Comparison of ENCODE assay signal across 32 cellular contexts in the genomic region with DNA sequence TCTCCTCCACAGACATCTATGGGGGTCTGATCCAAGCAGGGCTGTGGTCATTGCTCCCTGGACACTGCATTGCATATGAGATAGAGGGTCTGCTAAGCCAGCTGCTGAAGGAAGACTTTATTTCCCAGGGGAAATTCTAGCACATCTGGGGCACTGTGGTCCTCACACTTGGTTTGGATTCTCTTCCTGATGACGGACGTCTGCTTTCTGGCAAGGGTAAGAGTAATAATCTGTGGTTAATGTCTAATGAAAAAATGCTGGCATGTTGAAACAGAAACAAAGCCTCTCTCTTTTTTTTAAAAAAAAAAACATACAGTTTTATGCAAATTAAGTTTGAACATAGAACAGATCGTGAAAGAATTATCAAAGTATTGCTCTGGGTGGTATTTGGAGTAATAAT.
"Had no signal": no experiment of that assay in that cellular context is flagged by ENCODE, and none has a peak within 500 bp of the region (broad histone marks: within the 10 kb centered on the region; RNA-seq: fewer than 3 reads in every experiment).

No MANE protein-coding gene starts in this region.

- H3K36me3 Mint-ChIP-seq: activated CD8-positive, alpha-beta memory T cell treated with anti-CD3 and anti-CD28 coated beads, Interleukin-2, amount 10 ng/mL, durations not matched to agents 7 days and 5 days had no signal

- H3K27me3 Mint-ChIP-seq: activated B cell treated with CpG ODN at 0.5 μM for 24 hours; activated CD4-positive, alpha-beta memory T cell treated with anti-CD3 and anti-CD28 coated beads for 36 hours; activated CD4-positive, alpha-beta T cell treated with anti-CD3 and anti-CD28 coated beads, Interleukin-2, amount 10 ng/mL, durations not matched to agents 24 days and 14 days; activated CD8-positive, alpha-beta memory T cell treated with anti-CD3 and anti-CD28 coated beads, Interleukin-2, amount 10 ng/mL, durations not matched to agents 7 days and 5 days; activated naive CD4-positive, alpha-beta T cell treated with anti-CD3 and anti-CD28 coated beads, Interleukin-2, amount 10 ng/mL, durations not matched to agents 7 days and 5 days; activated naive CD8-positive, alpha-beta T cell treated with anti-CD3 and anti-CD28 coated beads, Interleukin-2, amount 10 ng/mL, durations not matched to agents 7 days and 5 days; effector memory CD8-positive, alpha-beta T cell; T-helper 17 cell had no signal

- H3K9me3 ChIP-seq: body of pancreas, esophagus squamous epithelium, gastrocnemius medialis had no signal

- H3K27ac Mint-ChIP-seq: activated B cell treated with CpG ODN at 0.5 μM for 24 hours; activated CD4-positive, alpha-beta memory T cell treated with anti-CD3 and anti-CD28 coated beads for 36 hours; activated CD4-positive, alpha-beta T cell treated with anti-CD3 and anti-CD28 coated beads, Interleukin-2, amount 10 ng/mL, durations not matched to agents 24 days and 14 days; activated CD8-positive, alpha-beta memory T cell treated with anti-CD3 and anti-CD28 coated beads, Interleukin-2, amount 10 ng/mL, durations not matched to agents 7 days and 5 days; activated CD8-positive, alpha-beta T cell treated with anti-CD3 and anti-CD28 coated beads, Interleukin-2, amount 10 ng/mL, durations not matched to agents 7 days and 5 days; activated naive CD4-positive, alpha-beta T cell treated with anti-CD3 and anti-CD28 coated beads, Interleukin-2, amount 10 ng/mL, durations not matched to agents 7 days and 5 days; activated naive CD4-positive, alpha-beta T cell treated with anti-CD3 and anti-CD28 coated beads, Interleukin-2, amount 50 U/mL, for 72 hours; activated naive CD8-positive, alpha-beta T cell treated with anti-CD3 and anti-CD28 coated beads, Interleukin-2, amount 10 ng/mL, durations not matched to agents 7 days and 5 days; activated T-cell treated with anti-CD3 and anti-CD28 coated beads, Interleukin-2, amount 50 U/mL, for 72 hours; effector memory CD8-positive, alpha-beta T cell; T-helper 17 cell; T-helper 2 cell treated with Interferon-gamma antibody and Interleukin-4, amounts not matched to agents 5 μg/mL and 100 μg/mL, for 36 hours had no signal

- H3K4me1 Mint-ChIP-seq: activated B cell treated with CpG ODN at 0.5 μM for 24 hours; activated CD4-positive, alpha-beta T cell treated with anti-CD3 and anti-CD28 coated beads, Interleukin-2, amount 10 ng/mL, durations not matched to agents 24 days and 14 days; activated CD8-positive, alpha-beta memory T cell treated with anti-CD3 and anti-CD28 coated beads, Interleukin-2, amount 10 ng/mL, durations not matched to agents 7 days and 5 days; activated naive CD4-positive, alpha-beta T cell treated with anti-CD3 and anti-CD28 coated beads, Interleukin-2, amount 10 ng/mL, durations not matched to agents 7 days and 5 days; T-helper 17 cell had no signal

- H3K4me3 Mint-ChIP-seq: activated B cell treated with CpG ODN at 0.5 μM for 24 hours; activated CD4-positive, alpha-beta memory T cell treated with anti-CD3 and anti-CD28 coated beads for 36 hours; activated CD4-positive, alpha-beta T cell treated with anti-CD3 and anti-CD28 coated beads, Interleukin-2, amount 10 ng/mL, durations not matched to agents 24 days and 14 days; activated CD8-positive, alpha-beta memory T cell treated with anti-CD3 and anti-CD28 coated beads, Interleukin-2, amount 10 ng/mL, durations not matched to agents 7 days and 5 days; activated CD8-positive, alpha-beta T cell treated with anti-CD3 and anti-CD28 coated beads, Interleukin-2, amount 10 ng/mL, durations not matched to agents 7 days and 5 days; activated naive CD4-positive, alpha-beta T cell treated with anti-CD3 and anti-CD28 coated beads, Interleukin-2, amount 10 ng/mL, durations not matched to agents 7 days and 5 days; activated naive CD8-positive, alpha-beta T cell treated with anti-CD3 and anti-CD28 coated beads, Interleukin-2, amount 10 ng/mL, durations not matched to agents 7 days and 5 days; activated T-cell treated with anti-CD3 and anti-CD28 coated beads, Interleukin-2, amount 50 U/mL, for 72 hours; effector memory CD8-positive, alpha-beta T cell; T-helper 17 cell; T-helper 2 cell treated with Interferon-gamma antibody and Interleukin-4, amounts not matched to agents 5 μg/mL and 100 μg/mL, for 36 hours had no signal

- H3K36me3 ChIP-seq: gastrocnemius medialis, WERI-Rb-1 had no signal

- H3K4me1 ChIP-seq: body of pancreas, esophagus squamous epithelium, gastrocnemius medialis, heart left ventricle had no signal

- H3K27me3 ChIP-seq: body of pancreas, esophagus squamous epithelium, gastrocnemius medialis, heart left ventricle had no signal

- H3K27ac ChIP-seq: body of pancreas, esophagus squamous epithelium, gastrocnemius medialis, heart left ventricle, WERI-Rb-1 had no signal

- FAIRE-seq: colon had no signal

- H3K9me3 Mint-ChIP-seq: activated B cell treated with CpG ODN at 0.5 μM for 24 hours; activated CD4-positive, alpha-beta memory T cell treated with anti-CD3 and anti-CD28 coated beads for 36 hours; activated CD4-positive, alpha-beta T cell treated with anti-CD3 and anti-CD28 coated beads, Interleukin-2, amount 10 ng/mL, durations not matched to agents 24 days and 14 days; effector memory CD8-positive, alpha-beta T cell; T-helper 2 cell treated with Interferon-gamma antibody and Interleukin-4, amounts not matched to agents 5 μg/mL and 100 μg/mL, for 36 hours had no signal

- DNase-seq: activated B cell treated with CpG ODN at 0.5 μM for 24 hours; activated CD4-positive, alpha-beta memory T cell treated with anti-CD3 and anti-CD28 coated beads for 36 hours; activated CD4-positive, alpha-beta T cell treated with anti-CD3 and anti-CD28 coated beads, Interleukin-2, amount 10 ng/mL, durations not matched to agents 24 days and 14 days; activated CD8-positive, alpha-beta memory T cell treated with anti-CD3 and anti-CD28 coated beads, Interleukin-2, amount 10 ng/mL, durations not matched to agents 7 days and 5 days; activated CD8-positive, alpha-beta memory T cell treated with anti-CD3 and anti-CD28 coated beads, Interleukin-2, amount 50 U/mL, for 4 hours; activated CD8-positive, alpha-beta T cell treated with anti-CD3 and anti-CD28 coated beads, Interleukin-2, amount 10 ng/mL, durations not matched to agents 7 days and 5 days; activated gamma-delta T cell; activated naive CD4-positive, alpha-beta T cell; activated naive CD4-positive, alpha-beta T cell treated with anti-CD3 and anti-CD28 coated beads, Interleukin-2, amount 10 ng/mL, durations not matched to agents 7 days and 5 days; activated naive CD8-positive, alpha-beta T cell treated with anti-CD3 and anti-CD28 coated beads, Interleukin-2, amount 10 ng/mL, durations not matched to agents 7 days and 5 days; activated T-cell treated with anti-CD3 and anti-CD28 coated beads, Interleukin-2, amount 50 U/mL, for 1 hour; activated T-cell treated with anti-CD3 and anti-CD28 coated beads, Interleukin-2, amount 50 U/mL, for 72 hours; amniotic stem cell; anterior cingulate cortex; body of pancreas; caudate nucleus; cortex of kidney; dermis blood vessel endothelial cell; effector CD4-positive, alpha-beta T cell; effector memory CD8-positive, alpha-beta T cell; esophagus squamous epithelium; gastrocnemius medialis; glutamatergic neuron; heart left ventricle; T-helper 1 cell; T-helper 17 cell; T1000; WERI-Rb-1 had no signal

- ATAC-seq: activated CD4-positive, CD25-positive, alpha-beta regulatory T cell treated with anti-CD3 and anti-CD28 coated beads, Interleukin-2, amount 50 U/mL, for 24 hours; activated CD8-positive, alpha-beta memory T cell treated with anti-CD3 and anti-CD28 coated beads, Interleukin-2, amount 10 ng/mL, durations not matched to agents 7 days and 5 days; activated CD8-positive, alpha-beta T cell treated with anti-CD3 and anti-CD28 coated beads, Interleukin-2, amount 10 ng/mL, durations not matched to agents 7 days and 5 days; activated naive CD4-positive, alpha-beta T cell treated with anti-CD3 and anti-CD28 coated beads, Interleukin-2, amount 50 U/mL, for 72 hours; activated T-cell treated with anti-CD3 and anti-CD28 coated beads, Interleukin-2, amount 50 U/mL, for 72 hours; body of pancreas; effector memory CD8-positive, alpha-beta T cell; gastrocnemius medialis; heart left ventricle; T-helper 17 cell had no signal

- H3K4me3 ChIP-seq: body of pancreas, esophagus squamous epithelium, gastrocnemius medialis, heart left ventricle had no signal
